20 cellular contexts compared by ENCODE assay signal in the genomic region with DNA sequence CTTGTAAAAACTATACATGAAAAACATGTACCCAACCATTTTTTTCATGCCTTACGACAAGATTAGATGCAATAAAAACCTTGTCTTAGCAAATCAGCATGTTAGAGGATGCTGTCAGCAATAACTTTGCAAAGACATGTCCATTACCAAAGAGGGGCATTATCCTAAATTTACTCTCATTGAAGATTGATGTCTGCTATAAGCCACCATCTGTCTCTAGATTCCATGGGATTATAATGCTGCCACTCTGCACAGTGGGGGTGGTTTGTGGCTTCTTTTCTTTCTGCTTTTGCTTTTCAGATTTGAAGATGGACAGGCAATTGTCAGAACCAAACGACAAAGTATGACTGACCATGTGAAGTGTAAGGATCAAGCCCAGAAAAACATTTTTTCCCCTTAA.
A peak's percentile ranks its signal among the peaks of the same experiment; 100 is the strongest.
DNase-seq lines count a peak whose midpoint lies in the region; FAIRE-seq and TF ChIP-seq lines count a peak whose summit lies in the region.
"Had no signal": no experiment of that assay in that cellular context is flagged by ENCODE, and none has a peak within 500 bp of the region (broad histone marks: within the 10 kb centered on the region; RNA-seq: fewer than 3 reads in every experiment).

No MANE protein-coding gene starts in this region.

- FAIRE-seq in D721Med (lab: Jason Lieb, UNC) = peak; percentile 89
- FAIRE-seq: GM12892, HepG2, K562 had no signal

- TF ChIP-seq CTCF in D721Med (IDR thresholded peaks at IDR 0.05; ENCODE audit: insufficient read depth, missing control alignments) = no peak
- no peak for TF ChIP-seq CTCF in GM20000 (IDR thresholded peaks at IDR 0.05; ENCODE audit: extremely low read depth, missing control alignments)

- H3K36me3 ChIP-seq in neuron (ENCODE audit: insufficient read depth, low read length) = no peaks in the 10 kb centered on the region
- H3K36me3 ChIP-seq: BE2C, MG63 had no signal

- H2AFZ ChIP-seq in neuron (ENCODE audit: low read depth, low read length) = peak overlapping the region; percentile 5

- peaks cover 15% of the 10 kb centered on the region for H3K4me1 ChIP-seq in neuron (ENCODE audit: insufficient read depth, low read length)
- H3K4me1 ChIP-seq: BE2C had no signal

- H3K4me3 ChIP-seq in neuron (ENCODE audit: low read length) = no peak overlapping the region
- H3K4me3 ChIP-seq: K562, MG63 had no signal

- no peak for DNase-seq in D721Med (ENCODE audit: insufficient read length, low spot score)
- DNase-seq in HEK293T (ENCODE audit: extremely low spot score) = no peak
- peak; percentile 81 for DNase-seq in NCI-H82 treated with DMSO at 0.1 percent for 48 hours (lab: John Stamatoyannopoulos, UW; ENCODE audit: unreplicated experiment)
- DNase-seq in GM20000 (ENCODE audit: low spot score) = no peak
- DNase-seq in activated T-cell treated with anti-CD3 and anti-CD28 coated beads for 4 hours = no peak
- DNase-seq in iPS-NIHi7 (ENCODE audit: extremely low spot score) = no peak
- DNase-seq: BE2C, DMS153, GOT3, HCEC 1CT, MG63, NCI-H1417 treated with DMSO at 0.1 percent for 48 hours, NCI-H1930, NCI-H510A, OCI-M1, Right ventricle myocardium superior had no signal

- POLR2A ChIA-PET in HEK293T (lab: Yijun Ruan, JAX) = no interaction called here

- no peaks in the 10 kb centered on the region for H3K27me3 ChIP-seq in neuron (ENCODE audit: insufficient read depth, low read length)
- H3K27me3 ChIP-seq: BE2C, MG63 had no signal

- CTCF ChIA-PET in HEK293T (lab: Yijun Ruan, JAX) = no interaction called here

- H3K9me3 ChIP-seq in neuron (ENCODE audit: low read length) = no peaks in the 10 kb centered on the region
- H3K9me3 ChIP-seq: BE2C, MG63 had no signal

TF ChIP-seq in HEK293T, 16 proteins besides CTCF, POLR2A, EP300 and RAD21:
- no peak for TF ChIP-seq BHLHE40 (IDR thresholded peaks at IDR 0.05; ENCODE audit: borderline replicate concordance)
- TF ChIP-seq, protein P1, sequence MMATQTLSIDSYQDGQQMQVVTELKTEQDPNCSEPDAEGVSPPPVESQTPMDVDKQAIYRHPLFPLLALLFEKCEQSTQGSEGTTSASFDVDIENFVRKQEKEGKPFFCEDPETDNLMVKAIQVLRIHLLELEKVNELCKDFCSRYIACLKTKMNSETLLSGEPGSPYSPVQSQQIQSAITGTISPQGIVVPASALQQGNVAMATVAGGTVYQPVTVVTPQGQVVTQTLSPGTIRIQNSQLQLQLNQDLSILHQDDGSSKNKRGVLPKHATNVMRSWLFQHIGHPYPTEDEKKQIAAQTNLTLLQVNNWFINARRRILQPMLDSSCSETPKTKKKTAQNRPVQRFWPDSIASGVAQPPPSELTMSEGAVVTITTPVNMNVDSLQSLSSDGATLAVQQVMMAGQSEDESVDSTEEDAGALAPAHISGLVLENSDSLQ (IDR thresholded peaks at IDR 0.05) = peak; percentile 49; the same call in 1 of the 2 replicates
